Comparison of ENCODE assay signal across 1 cellular context in the genomic region with DNA sequence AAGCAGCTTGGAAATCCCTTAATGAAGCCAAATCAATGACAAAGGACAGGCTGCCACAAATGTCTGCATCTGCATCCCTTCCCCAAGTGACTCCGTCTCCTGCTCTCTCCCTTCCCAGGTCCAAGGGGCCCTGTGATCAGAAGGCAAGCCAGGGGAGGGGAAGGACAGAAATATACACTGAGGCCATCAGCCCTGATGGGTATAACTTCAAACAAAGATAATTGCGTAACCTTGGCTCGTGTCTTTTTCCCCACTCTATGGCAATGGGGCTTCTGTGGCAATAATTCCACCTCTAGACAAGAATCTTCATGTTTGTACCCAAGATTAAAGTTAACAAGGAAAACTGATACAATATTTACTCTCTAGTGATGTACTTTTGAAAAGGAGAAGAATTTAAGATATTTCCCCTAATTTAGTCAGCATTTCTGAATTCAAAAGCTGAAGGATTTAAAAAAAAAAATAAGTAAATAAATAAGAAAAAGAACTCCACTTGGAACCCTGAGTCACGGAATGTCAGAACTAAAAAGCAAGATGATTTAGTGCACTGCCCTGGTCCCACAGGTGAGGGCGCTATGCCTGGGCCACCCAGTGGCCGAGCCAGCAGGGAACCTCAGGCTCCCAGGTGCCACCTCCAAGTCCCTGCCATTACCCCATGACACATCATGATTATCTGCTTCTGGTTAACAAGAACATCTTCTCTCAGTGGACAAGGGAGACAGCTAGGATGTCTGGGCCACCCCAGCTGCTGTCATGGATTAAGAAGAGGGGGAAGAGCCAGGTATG.
TF ChIP-seq lines count a peak whose summit lies in the region.

No MANE protein-coding gene starts in this region.

TF ChIP-seq in WTC11, 78 proteins besides CTCF, POLR2A, EP300 and RAD21 (continued from another document):
- TF ChIP-seq ERG (CRISPR knock-in tag; IDR thresholded peaks at IDR 0.05) (no peak), SP1 (CRISPR knock-in tag; conservative IDR thresholded peaks at IDR 0.05) (no peak), ZSCAN18 (CRISPR knock-in tag; IDR thresholded peaks at IDR 0.05) (no peak), KAT7 (CRISPR knock-in tag; IDR thresholded peaks at IDR 0.05; ENCODE audit: borderline replicate concordance) (no peak)
- TF ChIP-seq, protein P1, sequence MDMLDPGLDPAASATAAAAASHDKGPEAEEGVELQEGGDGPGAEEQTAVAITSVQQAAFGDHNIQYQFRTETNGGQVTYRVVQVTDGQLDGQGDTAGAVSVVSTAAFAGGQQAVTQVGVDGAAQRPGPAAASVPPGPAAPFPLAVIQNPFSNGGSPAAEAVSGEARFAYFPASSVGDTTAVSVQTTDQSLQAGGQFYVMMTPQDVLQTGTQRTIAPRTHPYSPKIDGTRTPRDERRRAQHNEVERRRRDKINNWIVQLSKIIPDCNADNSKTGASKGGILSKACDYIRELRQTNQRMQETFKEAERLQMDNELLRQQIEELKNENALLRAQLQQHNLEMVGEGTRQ (CRISPR knock-in tag; IDR thresholded peaks at IDR 0.05), result no peak
- TF ChIP-seq, protein P2, sequence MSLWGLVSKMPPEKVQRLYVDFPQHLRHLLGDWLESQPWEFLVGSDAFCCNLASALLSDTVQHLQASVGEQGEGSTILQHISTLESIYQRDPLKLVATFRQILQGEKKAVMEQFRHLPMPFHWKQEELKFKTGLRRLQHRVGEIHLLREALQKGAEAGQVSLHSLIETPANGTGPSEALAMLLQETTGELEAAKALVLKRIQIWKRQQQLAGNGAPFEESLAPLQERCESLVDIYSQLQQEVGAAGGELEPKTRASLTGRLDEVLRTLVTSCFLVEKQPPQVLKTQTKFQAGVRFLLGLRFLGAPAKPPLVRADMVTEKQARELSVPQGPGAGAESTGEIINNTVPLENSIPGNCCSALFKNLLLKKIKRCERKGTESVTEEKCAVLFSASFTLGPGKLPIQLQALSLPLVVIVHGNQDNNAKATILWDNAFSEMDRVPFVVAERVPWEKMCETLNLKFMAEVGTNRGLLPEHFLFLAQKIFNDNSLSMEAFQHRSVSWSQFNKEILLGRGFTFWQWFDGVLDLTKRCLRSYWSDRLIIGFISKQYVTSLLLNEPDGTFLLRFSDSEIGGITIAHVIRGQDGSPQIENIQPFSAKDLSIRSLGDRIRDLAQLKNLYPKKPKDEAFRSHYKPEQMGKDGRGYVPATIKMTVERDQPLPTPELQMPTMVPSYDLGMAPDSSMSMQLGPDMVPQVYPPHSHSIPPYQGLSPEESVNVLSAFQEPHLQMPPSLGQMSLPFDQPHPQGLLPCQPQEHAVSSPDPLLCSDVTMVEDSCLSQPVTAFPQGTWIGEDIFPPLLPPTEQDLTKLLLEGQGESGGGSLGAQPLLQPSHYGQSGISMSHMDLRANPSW (CRISPR knock-in tag; conservative IDR thresholded peaks at IDR 0.05; ENCODE audit: low read depth), result no peak
